Comparison of ENCODE assay signal across 20 cellular contexts in genomic region chr4:125986307-125986706, GRCh38.
"Had no signal": no experiment of that assay in that cellular context is flagged by ENCODE, and none has a peak within 500 bp of the region (broad histone marks: within the 10 kb centered on the region; RNA-seq: fewer than 3 reads in every experiment).

No MANE protein-coding gene starts in this region.

- H3K4me1 ChIP-seq: gastroesophageal sphincter, stomach, testis, upper lobe of left lung had no signal

- H3K27ac ChIP-seq: dorsolateral prefrontal cortex, gastroesophageal sphincter, heart right ventricle, ovary, stomach, testis, upper lobe of left lung, VCaP had no signal

- DNase-seq: activated CD4-positive, alpha-beta memory T cell treated with anti-CD3 and anti-CD28 coated beads for 36 hours; activated CD8-positive, alpha-beta memory T cell treated with anti-CD3 and anti-CD28 coated beads, Interleukin-2, amount 10 ng/mL, durations not matched to agents 7 days and 5 days; activated effector memory CD4-positive, alpha-beta T cell treated with Interleukin-2 at 50 U/mL for 16 hours; activated T-cell treated with anti-CD3 and anti-CD28 coated beads, Interleukin-2, amount 50 U/mL, for 4 hours; amniotic stem cell; dorsolateral prefrontal cortex; erythroblast; heart right ventricle; midbrain; ovary; stimulated activated CD4-positive, alpha-beta T cell treated with anti-CD3 and anti-CD28 coated beads, Interleukin-1b, Interleukin-23, amount 100 ng/mL, for 48 hours; stomach; T1000; upper lobe of left lung had no signal

- ATAC-seq: activated CD8-positive, alpha-beta memory T cell treated with anti-CD3 and anti-CD28 coated beads, Interleukin-2, amount 10 ng/mL, durations not matched to agents 7 days and 5 days; activated naive CD4-positive, alpha-beta T cell treated with anti-CD3 and anti-CD28 coated beads, Interleukin-2, amount 50 U/mL, for 72 hours; activated T-cell treated with anti-CD3 and anti-CD28 coated beads, Interleukin-2, amount 50 U/mL, for 4 hours; gastroesophageal sphincter; heart right ventricle had no signal

- H3K36me3 ChIP-seq: gastroesophageal sphincter, heart right ventricle, ovary, stomach, upper lobe of left lung had no signal

- H3K36me3 Mint-ChIP-seq: activated CD4-positive, alpha-beta memory T cell treated with anti-CD3 and anti-CD28 coated beads for 36 hours; activated CD8-positive, alpha-beta memory T cell treated with anti-CD3 and anti-CD28 coated beads, Interleukin-2, amount 10 ng/mL, durations not matched to agents 7 days and 5 days; activated naive CD4-positive, alpha-beta T cell treated with anti-CD3 and anti-CD28 coated beads, Interleukin-2, amount 50 U/mL, for 72 hours had no signal

- H3K4me3 ChIP-seq: dorsolateral prefrontal cortex, gastroesophageal sphincter, heart right ventricle, lung, ovary, stomach, testis, upper lobe of left lung had no signal

- H3K27me3 ChIP-seq: dorsolateral prefrontal cortex, gastroesophageal sphincter, heart right ventricle, ovary, stomach, testis, upper lobe of left lung had no signal

- H3K4me1 Mint-ChIP-seq: activated CD8-positive, alpha-beta memory T cell treated with anti-CD3 and anti-CD28 coated beads, Interleukin-2, amount 10 ng/mL, durations not matched to agents 7 days and 5 days had no signal

- H3K27me3 Mint-ChIP-seq: activated CD4-positive, alpha-beta memory T cell treated with anti-CD3 and anti-CD28 coated beads for 36 hours; activated CD8-positive, alpha-beta memory T cell treated with anti-CD3 and anti-CD28 coated beads, Interleukin-2, amount 10 ng/mL, durations not matched to agents 7 days and 5 days had no signal

- H3K9me3 ChIP-seq: gastroesophageal sphincter, heart right ventricle, ovary, stomach, testis, upper lobe of left lung had no signal

- H3K27ac Mint-ChIP-seq: activated CD4-positive, alpha-beta memory T cell treated with anti-CD3 and anti-CD28 coated beads for 36 hours; activated CD8-positive, alpha-beta memory T cell treated with anti-CD3 and anti-CD28 coated beads, Interleukin-2, amount 10 ng/mL, durations not matched to agents 7 days and 5 days; activated naive CD4-positive, alpha-beta T cell treated with anti-CD3 and anti-CD28 coated beads, Interleukin-2, amount 50 U/mL, for 72 hours had no signal

- H3K4me3 Mint-ChIP-seq: activated CD4-positive, alpha-beta memory T cell treated with anti-CD3 and anti-CD28 coated beads for 36 hours; activated CD8-positive, alpha-beta memory T cell treated with anti-CD3 and anti-CD28 coated beads, Interleukin-2, amount 10 ng/mL, durations not matched to agents 7 days and 5 days; activated T-cell treated with anti-CD3 and anti-CD28 coated beads, Interleukin-2, amount 50 U/mL, for 4 hours; neural crest cell had no signal
